18 cellular contexts compared by ENCODE assay signal in the genomic region with DNA sequence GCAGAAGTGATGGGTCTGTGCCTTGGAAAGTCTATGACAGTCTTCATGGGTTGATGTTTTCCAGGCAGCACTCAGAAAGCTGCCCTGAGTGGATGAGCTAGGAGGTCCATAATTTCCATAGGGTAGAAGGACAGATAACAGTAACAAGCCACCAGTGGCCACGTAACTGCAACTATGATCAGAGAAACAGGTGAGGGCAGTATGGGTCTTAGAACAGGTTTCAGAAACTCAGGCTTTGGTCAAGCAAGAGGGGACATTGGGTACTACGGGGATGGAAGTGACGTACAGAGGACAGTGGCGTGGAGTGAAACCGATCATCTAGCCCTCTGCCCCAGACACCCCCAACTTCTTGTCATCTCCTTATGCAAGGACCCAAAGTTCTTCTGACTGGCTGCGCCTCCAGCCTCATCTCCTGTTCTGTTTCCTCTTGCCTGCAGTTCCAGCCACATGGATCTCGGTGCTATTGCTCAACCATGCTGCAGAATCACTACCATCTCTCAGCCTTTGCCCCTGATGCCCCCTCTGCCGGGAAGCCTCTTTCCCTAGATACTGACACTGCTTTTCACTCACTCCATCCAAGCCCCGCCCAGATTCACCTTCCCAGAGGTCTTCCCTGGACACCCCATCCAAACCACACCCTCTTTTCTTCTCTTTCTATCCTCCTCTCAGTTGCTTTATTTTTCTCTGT.
A peak's percentile ranks its signal among the peaks of the same experiment; 100 is the strongest.
DNase-seq lines count a peak whose midpoint lies in the region; ATAC-seq and TF ChIP-seq lines count a peak whose summit lies in the region.
"Had no signal": no experiment of that assay in that cellular context is flagged by ENCODE, and none has a peak within 500 bp of the region (broad histone marks: within the 10 kb centered on the region; RNA-seq: fewer than 3 reads in every experiment).

No MANE protein-coding gene starts in this region.

- no peak overlapping the region for H3K27ac ChIP-seq in CD8-positive, alpha-beta memory T cell (ENCODE audit: low read depth, low read length)
- H3K27ac ChIP-seq: neutrophil had no signal

- H3K4me1 ChIP-seq in CD8-positive, alpha-beta memory T cell (ENCODE audit: insufficient read depth, low read length), result no peaks in the 10 kb centered on the region

- CTCF ChIA-PET in CD8-positive, alpha-beta memory T cell (lab: Charles Lee), result no interaction called here

- H3K9me3 ChIP-seq in CD8-positive, alpha-beta memory T cell (ENCODE audit: low read length), result no peaks in the 10 kb centered on the region
- H3K9me3 ChIP-seq: mucosa of descending colon, neutrophil had no signal

- no peak overlapping the region for H3K4me3 ChIP-seq in CD8-positive, alpha-beta memory T cell (ENCODE audit: low read length)
- H3K4me3 ChIP-seq: mucosa of descending colon had no signal

- no peaks in the 10 kb centered on the region for H3K27me3 ChIP-seq in CD8-positive, alpha-beta memory T cell (ENCODE audit: insufficient read depth, low read length, poor library complexity, severe bottlenecking)

- ATAC-seq in omental fat pad (ENCODE audit: low FRiP score) (peak; percentile 17), GM19452 (IDR thresholded peaks at IDR 0.05; ENCODE audit: unreplicated experiment) (no peak)
- ATAC-seq: left cardiac atrium, mucosa of descending colon, T-cell had no signal

- H3K4me1 Mint-ChIP-seq in CD8-positive, alpha-beta memory T cell, result no peaks in the 10 kb centered on the region
- H3K4me1 Mint-ChIP-seq: T-cell had no signal

- H3K36me3 Mint-ChIP-seq in CD8-positive, alpha-beta memory T cell, result no peaks in the 10 kb centered on the region
- H3K36me3 Mint-ChIP-seq: T-cell had no signal

- H3K9me3 Mint-ChIP-seq in CD8-positive, alpha-beta memory T cell, result no peaks in the 10 kb centered on the region
- H3K9me3 Mint-ChIP-seq: CD4-positive, alpha-beta T cell; T-cell had no signal

- no peak for TF ChIP-seq CTCF in omental fat pad (IDR thresholded peaks at IDR 0.05)

- H3K27ac Mint-ChIP-seq in CD8-positive, alpha-beta memory T cell, result peak overlapping the region in 1 of 8 donors; percentile 60
- H3K27ac Mint-ChIP-seq: CD4-positive, alpha-beta T cell; T-cell had no signal

- H3K36me3 ChIP-seq in CD8-positive, alpha-beta memory T cell (ENCODE audit: insufficient read depth, low read length), result no peaks in the 10 kb centered on the region
- H3K36me3 ChIP-seq: neutrophil had no signal

- H3K27me3 Mint-ChIP-seq in CD8-positive, alpha-beta memory T cell, result peaks cover 2 to 23% of the 10 kb centered on the region in 2 donors

- DNase-seq in ELF-1 (ENCODE audit: low read depth, low spot score), result peak; percentile 20
- DNase-seq in NCI-H82 treated with DMSO at 0.1 percent for 48 hours (lab: John Stamatoyannopoulos, UW; ENCODE audit: unreplicated experiment), result peak; percentile 9
- DNase-seq in globus pallidus (ENCODE audit: low spot score), result peak; percentile 44
- no peak for DNase-seq in omental fat pad (ENCODE audit: low spot score)
- no peak for DNase-seq in CD8-positive, alpha-beta memory T cell
- DNase-seq in NCI-H748 (lab: John Stamatoyannopoulos, UW; ENCODE audit: unreplicated experiment), result no peak
- no peak for DNase-seq in activated naive CD4-positive, alpha-beta T cell treated with Interleukin-2 at 50 U/mL for 16 hours
- DNase-seq: activated CD4-positive, alpha-beta T cell treated with anti-CD3 and anti-CD28 coated beads, Interleukin-2, amount 50 U/mL, for 48 hours; activated naive CD4-positive, alpha-beta T cell treated with anti-CD3 and anti-CD28 coated beads, Interleukin-2, amount 50 U/mL, for 16 hours; activated T-cell treated with anti-CD3 and anti-CD28 coated beads, Interleukin-2, amount 50 U/mL, for 1 hour; CD4-positive, alpha-beta T cell; left cardiac atrium; mucosa of descending colon; MV-4-11; stimulated activated naive CD4-positive, alpha-beta T cell; T-cell had no signal

- H3K4me3 Mint-ChIP-seq in CD8-positive, alpha-beta memory T cell, result no peak overlapping the region
- H3K4me3 Mint-ChIP-seq: CD4-positive, alpha-beta T cell; T-cell had no signal

- POLR2A ChIA-PET in CD8-positive, alpha-beta memory T cell (lab: Charles Lee), result no interaction called here

Comparison
In these comparisons a context has a peak if more than half of its experiments do, and no peak if none do; other contexts are left out.
1. DNase-seq: peak in ELF-1 (single experiment), NCI-H82 treated with DMSO at 0.1 percent for 48 hours (single experiment) and globus pallidus (single experiment); none in omental fat pad (single experiment), CD8-positive, alpha-beta memory T cell (0 of 5), NCI-H748 (single experiment) and activated naive CD4-positive, alpha-beta T cell treated with Interleukin-2 at 50 U/mL for 16 hours (single experiment).